In the genomic region with DNA sequence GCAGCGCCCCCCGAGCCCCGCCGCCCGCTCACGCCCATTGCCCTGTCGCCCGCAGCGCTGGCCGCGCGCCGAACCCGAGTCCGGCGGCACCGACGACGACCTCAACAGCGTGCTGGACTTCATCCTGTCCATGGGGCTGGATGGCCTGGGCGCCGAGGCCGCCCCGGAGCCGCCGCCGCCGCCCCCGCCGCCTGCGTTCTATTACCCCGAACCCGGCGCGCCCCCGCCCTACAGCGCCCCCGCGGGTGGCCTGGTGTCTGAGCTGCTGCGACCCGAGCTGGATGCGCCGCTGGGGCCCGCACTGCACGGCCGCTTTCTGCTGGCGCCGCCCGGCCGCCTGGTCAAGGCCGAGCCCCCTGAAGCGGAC, we compare ENCODE assay signal across 8 cellular contexts. TPM values are rescaled to one million over a fixed set of nuclear protein-coding genes. Genes with fewer than 3 reads are reported as not detected.
DNase-seq lines count a peak whose midpoint lies in the region; TF ChIP-seq lines count a peak whose summit lies in the region.

No MANE protein-coding gene starts in this region.

- H3K27me3 Mint-ChIP-seq in Caco-2 (ENCODE audit: insufficient read depth, unreplicated experiment) (no peaks in the 10 kb centered on the region), mesothelial cell of epicardium (ENCODE audit: low read depth) (peaks cover 84% of the 10 kb centered on the region)
- H3K27me3 Mint-ChIP-seq in T-helper 1 cell treated with Interleukin-12 subunit alpha and Interleukin-12 subunit beta and Interleukin-4 antibody, amounts not matched to agents 30 μg/mL and 1 μg/mL, for 36 hours (ENCODE audit: low read depth): peaks cover 33% of the 10 kb centered on the region

- H3K9me3 Mint-ChIP-seq in Caco-2 (ENCODE audit: unreplicated experiment) (no peaks in the 10 kb centered on the region), mesothelial cell of epicardium (no peaks in the 10 kb centered on the region)
- H3K9me3 Mint-ChIP-seq in T-helper 1 cell treated with Interleukin-12 subunit alpha and Interleukin-12 subunit beta and Interleukin-4 antibody, amounts not matched to agents 30 μg/mL and 1 μg/mL, for 36 hours: no peaks in the 10 kb centered on the region

- H3K9me3 ChIP-seq in Caco-2: no peaks in the 10 kb centered on the region

- H3K27ac Mint-ChIP-seq in Caco-2 (ENCODE audit: unreplicated experiment): peak overlapping the region; percentile 70
- no peak overlapping the region for H3K27ac Mint-ChIP-seq in T-helper 1 cell treated with Interleukin-12 subunit alpha and Interleukin-12 subunit beta and Interleukin-4 antibody, amounts not matched to agents 30 μg/mL and 1 μg/mL, for 36 hours
- no peak overlapping the region for H3K27ac Mint-ChIP-seq in mesothelial cell of epicardium

- peak in 1 of 2 experiments; percentile 32 for DNase-seq in Caco-2
- DNase-seq in H7: peak; percentile 84
- peak; percentile 61 for DNase-seq in dermis blood vessel endothelial cell
- DNase-seq in mesothelial cell of epicardium (ENCODE audit: low spot score in 2 of 2, unreplicated experiment in 2 of 2): no peak
- peak; percentile 50 for DNase-seq in ureter (ENCODE audit: low spot score)
- DNase-seq in NCI-H1417 treated with DMSO at 0.1 percent for 48 hours (lab: John Stamatoyannopoulos, UW): no peak
- no peak for DNase-seq in cerebellar nuclear complex (lab: John Stamatoyannopoulos, UW)

- no TSS peak for BruUV-seq in Caco-2 (replicated peaks; lab: Mats Ljungman, UMichigan)

- CTCF ChIA-PET in Caco-2 (lab: Charles Lee): interaction anchor here (0.7 kb wide), 1 partner anchor 78 kb away, joined by 4 read pairs; no protein-coding TSS in a partner anchor

- H3K4me3 Mint-ChIP-seq in Caco-2 (ENCODE audit: unreplicated experiment) (peak overlapping the region; percentile 66), mesothelial cell of epicardium (peak overlapping the region; percentile 38)
- peak overlapping the region; percentile 67 for H3K4me3 Mint-ChIP-seq in T-helper 1 cell treated with Interleukin-12 subunit alpha and Interleukin-12 subunit beta and Interleukin-4 antibody, amounts not matched to agents 30 μg/mL and 1 μg/mL, for 36 hours

- H3K36me3 Mint-ChIP-seq in Caco-2 (ENCODE audit: insufficient read depth, unreplicated experiment): no peaks in the 10 kb centered on the region
- peaks cover 47% of the 10 kb centered on the region for H3K36me3 Mint-ChIP-seq in T-helper 1 cell treated with Interleukin-12 subunit alpha and Interleukin-12 subunit beta and Interleukin-4 antibody, amounts not matched to agents 30 μg/mL and 1 μg/mL, for 36 hours (ENCODE audit: low read depth)
- H3K36me3 Mint-ChIP-seq in mesothelial cell of epicardium: no peaks in the 10 kb centered on the region

- TF ChIP-seq CTCF in Caco-2 (IDR thresholded peaks at IDR 0.05; ENCODE audit: insufficient read depth in 1 of 2, low read depth in 1 of 2, low read length in 1 of 2, severe bottlenecking in 1 of 2, unreplicated experiment in 1 of 2) (no peak), mesothelial cell of epicardium (IDR thresholded peaks at IDR 0.05; ENCODE audit: unreplicated experiment) (no peak)

- H3K4me1 ChIP-seq in Caco-2: no peaks in the 10 kb centered on the region

- H3K4me1 Mint-ChIP-seq in Caco-2 (ENCODE audit: low read depth, unreplicated experiment) (no peaks in the 10 kb centered on the region), mesothelial cell of epicardium (peaks cover 11% of the 10 kb centered on the region)
- H3K4me1 Mint-ChIP-seq in T-helper 1 cell treated with Interleukin-12 subunit alpha and Interleukin-12 subunit beta and Interleukin-4 antibody, amounts not matched to agents 30 μg/mL and 1 μg/mL, for 36 hours (ENCODE audit: low read depth): peaks cover 28% of the 10 kb centered on the region

- H3K4me3 ChIP-seq in Caco-2 (ENCODE audit: low read depth, low read length): peak overlapping the region; percentile 61
- H3K4me3 ChIP-seq in H7 (ENCODE audit: insufficient read depth, low read depth, low read length): peak overlapping the region; percentile 38

- H3K36me3 ChIP-seq in Caco-2 (ENCODE audit: control insufficient read depth, insufficient read depth, low read length) (no peaks in the 10 kb centered on the region), H7 (replicated peaks; ENCODE audit: control insufficient read depth, insufficient read depth, low read length) (no peaks in the 10 kb centered on the region)

- intact Hi-C loops in Caco-2 (cut with micrococcal nuclease; ENCODE audit: unreplicated experiment): no loop called here

- POLR2A ChIA-PET in Caco-2 (lab: Charles Lee): interaction anchor here (0.5 kb wide), 1 partner anchor 316 kb away, joined by 3 read pairs; no protein-coding TSS in a partner anchor

- H3K27me3 ChIP-seq in Caco-2 (replicated peaks; ENCODE audit: control insufficient read depth, insufficient read depth, low read length): no peaks in the 10 kb centered on the region
- H3K27me3 ChIP-seq in H7 (ENCODE audit: control insufficient read depth, insufficient read depth, low read length): peaks cover 59% of the 10 kb centered on the region

RNA-seq across cellular contexts. Expression of a gene that starts 0.5 kb away (rescaled TPM):
- total RNA-seq in Caco-2 (2022) (0.77 and 1.2 TPM in 2 replicates), dermis blood vessel endothelial cell (4.4 and 5.1 TPM in 2 replicates), mesothelial cell of epicardium (10.9 to 12.8 TPM (median 12.3 TPM) in 3 replicates), ureter (56.1 TPM)
- not detected in 2 replicates for total RNA-seq in H7 (2014; rRNA removed; shearing (Covaris generic))

Comparison
In these comparisons a context has a peak if more than half of its experiments do, and no peak if none do; other contexts are left out.
1. DNase-seq: peak in H7 (single experiment), dermis blood vessel endothelial cell (single experiment) and ureter (single experiment); none in mesothelial cell of epicardium (0 of 2), NCI-H1417 treated with DMSO at 0.1 percent for 48 hours (single experiment) and cerebellar nuclear complex (0 of 2).
2. Peak in every context shown above with its lines, with median percentiles within 50 percentile points of each other: H3K4me3 Mint-ChIP-seq.